ENCODE assay signal across 26 cellular contexts in the genomic region with DNA sequence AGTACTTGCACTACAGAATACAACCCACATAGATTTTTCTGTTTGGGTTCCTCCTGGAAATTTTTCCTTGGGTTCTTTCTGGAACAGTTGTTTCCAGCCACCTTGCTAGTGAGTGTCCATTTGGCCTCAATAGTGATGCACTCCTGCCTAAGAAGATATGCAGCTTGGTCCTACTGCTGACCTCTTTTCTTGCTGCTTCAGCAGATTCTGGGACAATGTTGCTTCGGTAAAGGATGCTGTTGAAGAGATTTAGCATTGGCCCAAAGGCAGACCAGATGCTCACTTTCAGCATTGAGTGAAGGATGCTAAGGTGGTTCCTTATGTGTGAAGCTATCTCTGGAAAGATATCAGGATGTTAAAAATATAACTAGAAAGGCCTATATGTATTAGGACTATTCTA.
"Had no signal": no experiment of that assay in that cellular context is flagged by ENCODE, and none has a peak within 500 bp of the region (broad histone marks: within the 10 kb centered on the region; RNA-seq: fewer than 3 reads in every experiment).

No MANE protein-coding gene starts in this region.

- DNase-seq: naive thymus-derived CD4-positive, alpha-beta T cell; natural killer cell; occipital lobe; ovary; posterior cingulate gyrus; psoas muscle; right cardiac atrium; sigmoid colon; small intestine; stimulated activated CD4-positive, alpha-beta T cell treated with anti-CD3 and anti-CD28 coated beads, Interleukin-15, amount 100 ng/mL, for 24 hours; stimulated activated CD4-positive, alpha-beta T cell treated with anti-CD3 and anti-CD28 coated beads, Interleukin-2, amount 100 ng/mL, for 24 hours; stimulated activated CD4-positive, alpha-beta T cell treated with anti-CD3 and anti-CD28 coated beads, Interleukin-2, amount 100 ng/mL, for 48 hours; stimulated activated CD4-positive, alpha-beta T cell treated with anti-CD3 and anti-CD28 coated beads, Interleukin-4, amount 100 ng/mL, for 24 hours; stimulated activated naive B cell treated with anti-CD40 and anti-IgM and Interleukin-4, amounts not matched to agents 10 μg/mL and 1 μg/mL and 100 μg/mL, for 72 hours; stimulated activated naive CD4-positive, alpha-beta T cell treated with Interleukin-2 at 50 U/mL for 16 hours; stomach; thyroid gland; trophoblast cell; upper lobe of left lung had no signal

- H3K79me2 ChIP-seq: parathyroid adenoma had no signal

- ATAC-seq: naive thymus-derived CD4-positive, alpha-beta T cell; natural killer cell; psoas muscle; right cardiac atrium; stimulated activated effector memory CD8-positive, alpha-beta T cell treated with anti-CD3 and anti-CD28 coated beads, Interleukin-12 subunit alpha, Interleukin-12 subunit beta, amount 100 ng/mL, for 72 hours; stimulated activated naive B cell treated with anti-CD40 and anti-IgM and Interleukin-4, amounts not matched to agents 10 μg/mL and 1 μg/mL and 100 μg/mL, for 72 hours had no signal

- H3K27ac ChIP-seq: neural progenitor cell, ovary, parathyroid adenoma, psoas muscle, sigmoid colon, stomach, thoracic aorta, thyroid gland, tibial nerve, upper lobe of left lung, vagina had no signal

- H3K9ac ChIP-seq: neural progenitor cell, parathyroid adenoma had no signal

- H3K27me3 ChIP-seq: neural progenitor cell, ovary, sigmoid colon, stomach, thyroid gland, tibial nerve, upper lobe of left lung, vagina had no signal

- H3K9me3 ChIP-seq: ovary, psoas muscle, sigmoid colon, stomach, thoracic aorta, thyroid gland, tibial nerve, upper lobe of left lung, vagina had no signal

- H3K4me1 ChIP-seq: neural progenitor cell, parathyroid adenoma, psoas muscle, sigmoid colon, stomach, thyroid gland, upper lobe of left lung, vagina had no signal

- H3K4me3 ChIP-seq: neural progenitor cell, ovary, psoas muscle, sigmoid colon, stomach, thoracic aorta, thyroid gland, tibial nerve, upper lobe of left lung, vagina had no signal

- H2AFZ ChIP-seq: neural progenitor cell, parathyroid adenoma had no signal

- FAIRE-seq: small intestine, urothelium cell line had no signal

- H3K4me2 ChIP-seq: neural progenitor cell had no signal

- H3K36me3 ChIP-seq: neural progenitor cell, ovary, thyroid gland, upper lobe of left lung had no signal
